Comparison of ENCODE assay signal across 21 cellular contexts in the genomic region with DNA sequence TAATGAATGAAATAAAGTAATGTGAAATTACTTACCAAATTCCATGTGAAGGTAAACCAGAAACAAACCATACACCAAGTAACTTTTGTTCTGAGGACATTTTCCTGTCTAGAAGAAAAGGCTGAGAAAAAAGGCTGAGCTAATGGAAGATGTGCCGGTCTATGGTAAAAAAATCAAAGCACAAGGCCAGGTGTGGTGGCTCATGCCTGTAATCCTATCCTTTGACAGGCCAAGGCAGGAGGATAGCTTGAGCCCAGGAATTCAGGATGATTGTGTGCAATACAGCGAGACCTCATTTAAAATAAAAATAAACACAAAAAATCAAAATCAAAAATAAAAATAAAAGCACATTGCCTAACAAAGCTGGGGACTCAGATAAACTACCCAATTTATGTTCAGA.
"Had no signal": no experiment of that assay in that cellular context is flagged by ENCODE, and none has a peak within 500 bp of the region (broad histone marks: within the 10 kb centered on the region; RNA-seq: fewer than 3 reads in every experiment).

No MANE protein-coding gene starts in this region.

- H3K4me3 ChIP-seq: coronary artery, lower lobe of right lung, mucosa of descending colon, neural progenitor cell, thyroid gland had no signal

- H3K9me3 Mint-ChIP-seq: activated naive CD4-positive, alpha-beta T cell treated with anti-CD3 and anti-CD28 coated beads, Interleukin-2, amount 10 ng/mL, durations not matched to agents 7 days and 5 days had no signal

- H3K4me3 Mint-ChIP-seq: activated CD4-positive, alpha-beta memory T cell treated with anti-CD3 and anti-CD28 coated beads, Interleukin-2, amount 10 ng/mL, durations not matched to agents 7 days and 5 days; activated CD4-positive, alpha-beta T cell treated with anti-CD3 and anti-CD28 coated beads, Interleukin-2, amount 10 ng/mL, durations not matched to agents 24 days and 14 days; activated naive CD4-positive, alpha-beta T cell treated with anti-CD3 and anti-CD28 coated beads, Interleukin-2, amount 10 ng/mL, durations not matched to agents 7 days and 5 days; neural progenitor cell; T-helper 1 cell treated with Interleukin-12 subunit alpha and Interleukin-12 subunit beta and Interleukin-4 antibody, amounts not matched to agents 30 μg/mL and 1 μg/mL, for 36 hours had no signal

- H3K9me3 ChIP-seq: lower lobe of right lung, mucosa of descending colon, thyroid gland had no signal

- H3K36me3 ChIP-seq: lower lobe of right lung, neural progenitor cell, thyroid gland had no signal

- H3K27me3 Mint-ChIP-seq: activated CD4-positive, alpha-beta memory T cell treated with anti-CD3 and anti-CD28 coated beads, Interleukin-2, amount 10 ng/mL, durations not matched to agents 7 days and 5 days; activated CD4-positive, alpha-beta T cell treated with anti-CD3 and anti-CD28 coated beads, Interleukin-2, amount 10 ng/mL, durations not matched to agents 24 days and 14 days; activated naive CD4-positive, alpha-beta T cell treated with anti-CD3 and anti-CD28 coated beads, Interleukin-2, amount 10 ng/mL, durations not matched to agents 7 days and 5 days; naive B cell had no signal

- H3K27ac Mint-ChIP-seq: activated CD4-positive, alpha-beta memory T cell treated with anti-CD3 and anti-CD28 coated beads, Interleukin-2, amount 10 ng/mL, durations not matched to agents 7 days and 5 days; activated CD4-positive, alpha-beta T cell treated with anti-CD3 and anti-CD28 coated beads, Interleukin-2, amount 10 ng/mL, durations not matched to agents 24 days and 14 days; activated naive CD4-positive, alpha-beta T cell treated with anti-CD3 and anti-CD28 coated beads, Interleukin-2, amount 10 ng/mL, durations not matched to agents 7 days and 5 days; neural progenitor cell; T-helper 1 cell treated with Interleukin-12 subunit alpha and Interleukin-12 subunit beta and Interleukin-4 antibody, amounts not matched to agents 30 μg/mL and 1 μg/mL, for 36 hours had no signal

- DNase-seq: activated CD4-positive, alpha-beta memory T cell treated with anti-CD3 and anti-CD28 coated beads, Interleukin-2, amount 10 ng/mL, durations not matched to agents 7 days and 5 days; activated CD4-positive, alpha-beta T cell treated with anti-CD3 and anti-CD28 coated beads, Interleukin-2, amount 10 ng/mL, durations not matched to agents 24 days and 14 days; activated effector memory CD4-positive, alpha-beta T cell treated with anti-CD3 and anti-CD28 coated beads, Interleukin-2, amount 50 U/mL, for 16 hours; activated naive CD4-positive, alpha-beta T cell treated with anti-CD3 and anti-CD28 coated beads, Interleukin-2, amount 10 ng/mL, durations not matched to agents 7 days and 5 days; amygdala; foreskin fibroblast; left colon; lower lobe of right lung; mesendoderm; mucosa of descending colon; naive B cell; stimulated activated CD4-positive, alpha-beta T cell treated with anti-CD3 and anti-CD28 coated beads, Interleukin-4, amount 100 ng/mL, for 4 hours; stimulated activated naive CD8-positive, alpha-beta T cell treated with anti-CD3 and anti-CD28 coated beads, Interleukin-15, Interleukin-2, amounts not matched to agents 100 U/mL and 50 U/mL, for 24 hours; substantia nigra; thyroid gland had no signal

- FAIRE-seq: bronchial epithelial cell, keratinocyte had no signal

- H2AFZ ChIP-seq: neural progenitor cell had no signal

- H3K4me2 ChIP-seq: neural progenitor cell had no signal

- H3K9ac ChIP-seq: neural progenitor cell had no signal

- H3K27me3 ChIP-seq: neural progenitor cell, thyroid gland had no signal

- ATAC-seq: left colon; lower lobe of right lung; mucosa of descending colon; stimulated activated naive CD8-positive, alpha-beta T cell treated with anti-CD3 and anti-CD28 coated beads, Interleukin-15, Interleukin-2, amounts not matched to agents 100 U/mL and 50 U/mL, for 24 hours had no signal

- H3K27ac ChIP-seq: coronary artery, epithelial cell of prostate, lower lobe of right lung, neural progenitor cell, thyroid gland had no signal
